ENCODE assay signal across 19 cellular contexts in genomic region chrX:63186137-63186536, GRCh38.
DNase-seq lines count a peak whose midpoint lies in the region; ATAC-seq, FAIRE-seq and TF ChIP-seq lines count a peak whose summit lies in the region.
"Had no signal": no experiment of that assay in that cellular context is flagged by ENCODE, and none has a peak within 500 bp of the region (broad histone marks: within the 10 kb centered on the region; RNA-seq: fewer than 3 reads in every experiment).

No MANE protein-coding gene starts in this region.

- H3K4me1 ChIP-seq in ACC112 (ENCODE audit: control insufficient read depth, insufficient read depth, low read length, unreplicated experiment): no peaks in the 10 kb centered on the region
- peaks cover 4 to 11% of the 10 kb centered on the region in 2 experiments for H3K4me1 ChIP-seq in HCT116 (ENCODE audit: control insufficient read depth in 1 of 2, insufficient read depth in 2 of 2, low read length in 2 of 2)
- H3K4me1 ChIP-seq in HAP-1: no peaks in the 10 kb centered on the region
- H3K4me1 ChIP-seq: BE2C had no signal

- POLR2A ChIA-PET in HCT116 (lab: Charles Lee): no interaction called here

- H3K4me3 ChIP-seq in ACC112 (ENCODE audit: low read depth, low read length): no peak overlapping the region
- H3K4me3 ChIP-seq in HCT116 (replicated peaks in 1 of 2; ENCODE audit: low read depth in 1 of 2, low read length in 2 of 2): peak overlapping the region; percentile 11 to 45; a peak in 3 of 4 replicates
- H3K4me3 ChIP-seq in bronchial epithelial cell (ENCODE audit: low read depth, low read length): no peak overlapping the region
- H3K4me3 ChIP-seq in HAP-1: no peak overlapping the region
- H3K4me3 ChIP-seq: GM23338 had no signal

- H3K79me2 ChIP-seq in ACC112 (ENCODE audit: control insufficient read depth, insufficient read depth, low read length, unreplicated experiment) (no peaks in the 10 kb centered on the region), HCT116 (ENCODE audit: insufficient read depth, low read length) (no peaks in the 10 kb centered on the region)

- DNase-seq in HCT116 (ENCODE audit: low read depth, low spot score) (peak; percentile 55), NAMALWA (ENCODE audit: low spot score) (peak; percentile 2), bronchial epithelial cell (ENCODE audit: low read depth) (peak; percentile 10), inferior parietal cortex (ENCODE audit: extremely low spot score) (no peak), HAP-1 (ENCODE audit: low spot score in 2 of 2) (no peak)
- DNase-seq in stimulated activated CD4-positive, alpha-beta T cell treated with anti-CD3 and anti-CD28 coated beads, Interleukin-2, amount 100 ng/mL, for 24 hours: no peak
- DNase-seq: BE2C; CD8-positive, alpha-beta memory T cell; NCI-H1092; NCI-H345; NCI-H526 treated with DMSO at 0.1 percent for 48 hours; NK-92 treated with Interleukin-12 subunit alpha and Interleukin-12 subunit beta, amount 100 ng/mL, for 24 hours; SIG-M5; T-helper 2 cell had no signal

- FAIRE-seq in bronchial epithelial cell (lab: Jason Lieb, UNC): no peak
- FAIRE-seq: GM12891, GM19239 had no signal

- 0 out of 6 replicates have a peak, but pooled peaks of 2 of the 3 experiments have one; percentile 9 for TF ChIP-seq CTCF in HCT116 (IDR thresholded peaks at IDR 0.05 in 2 of 3, conservative IDR thresholded peaks at IDR 0.05 in 1 of 3; ENCODE audit: borderline replicate concordance in 1 of 3, insufficient read depth in 1 of 3, low read depth in 2 of 3, low read length in 2 of 3)
- TF ChIP-seq CTCF in bronchial epithelial cell (IDR thresholded peaks at IDR 0.05; ENCODE audit: insufficient read depth, low read length, severe bottlenecking): no peak

- H3K9me3 ChIP-seq in HCT116 (ENCODE audit: control insufficient read depth in 1 of 2, insufficient read depth in 1 of 2, low read depth in 1 of 2, low read length in 2 of 2) (no peaks in the 10 kb centered on the region), HAP-1 (peaks cover 3% of the 10 kb centered on the region; the same call in 1 of the 2 replicates)
- H3K9me3 ChIP-seq: BE2C had no signal

- TF ChIP-seq RAD21 in HCT116 (IDR thresholded peaks at IDR 0.05; ENCODE audit: low read depth): 0 out of 2 replicates have a peak, but pooled peaks have one; percentile 6

- peak overlapping the region; percentile 14 for H2AFZ ChIP-seq in ACC112 (ENCODE audit: low read length, unreplicated experiment)
- H2AFZ ChIP-seq in HCT116 (ENCODE audit: low read depth, low read length, poor library complexity, severe bottlenecking): peak overlapping the region; percentile 78
- H2AFZ ChIP-seq: GM23338 had no signal

- ATAC-seq in HCT116 (peak; percentile 88), GM18520 (IDR thresholded peaks at IDR 0.05; ENCODE audit: unreplicated experiment) (no peak)
- ATAC-seq: GM23338 had no signal

- CTCF ChIA-PET in HCT116 (lab: Charles Lee): interaction anchor here (1.2 kb wide), 1 partner anchor 320 kb away, joined by 5 read pairs; no protein-coding TSS in a partner anchor

- H3K27ac ChIP-seq in ACC112 (ENCODE audit: low read depth, low read length) (no peak overlapping the region), HCT116 (ENCODE audit: low read depth, low read length) (no peak overlapping the region)

- no peaks in the 10 kb centered on the region for H3K27me3 ChIP-seq in ACC112 (ENCODE audit: insufficient read depth, low read length)
- no peaks in the 10 kb centered on the region for H3K27me3 ChIP-seq in HCT116 (ENCODE audit: insufficient read depth, low read length)
- H3K27me3 ChIP-seq in bronchial epithelial cell (ENCODE audit: control insufficient read depth, insufficient read depth, low read length): no peaks in the 10 kb centered on the region
- no peaks in the 10 kb centered on the region for H3K27me3 ChIP-seq in HAP-1 (ENCODE audit: low read depth)
- H3K27me3 ChIP-seq: BE2C had no signal

- no peak for TF ChIP-seq POLR2A in HCT116 (IDR thresholded peaks at IDR 0.05; ENCODE audit: borderline replicate concordance, extremely low read depth, insufficient read depth, insufficient read length)

- in situ Hi-C loops in HAP-1 (cut with MboI; ENCODE audit: low sequenced_read_pairs): no loop called here

- H4K20me1 ChIP-seq in HCT116 (ENCODE audit: insufficient read depth): no peaks in the 10 kb centered on the region

- H3K36me3 ChIP-seq in ACC112 (ENCODE audit: insufficient read depth, low read length): no peaks in the 10 kb centered on the region
- no peaks in the 10 kb centered on the region for H3K36me3 ChIP-seq in HCT116 (ENCODE audit: control insufficient read depth in 1 of 2, insufficient read depth in 2 of 2, low read length in 2 of 2)
- H3K36me3 ChIP-seq in bronchial epithelial cell (ENCODE audit: control insufficient read depth, insufficient read depth, low read length): no peaks in the 10 kb centered on the region
- no peaks in the 10 kb centered on the region for H3K36me3 ChIP-seq in HAP-1 (replicated peaks)
- H3K36me3 ChIP-seq: BE2C had no signal

- intact Hi-C loops in HCT116 (cut with micrococcal nuclease): no loop called here

- no peak overlapping the region for H3K9ac ChIP-seq in HCT116 (ENCODE audit: low read length)

- BruUV-seq in HCT116 (replicated peaks; lab: Mats Ljungman, UMichigan): no TSS peak

- H3K9me2 ChIP-seq in HCT116 (ENCODE audit: insufficient read depth): no peaks in the 10 kb centered on the region

- peak overlapping the region; percentile 71 for H3K4me2 ChIP-seq in HCT116 (ENCODE audit: low read length)
- H3K4me2 ChIP-seq: GM23338 had no signal

- RAD21 ChIA-PET in HCT116 (lab: Charles Lee; ENCODE audit: low non-redundant PET in 1 of 2, low total read pairs in 2 of 2, uncharacterized antibody in 2 of 2, unreplicated experiment in 2 of 2): no interaction called here

TF ChIP-seq in HCT116, 20 proteins besides CTCF, POLR2A, EP300 and RAD21:
- TF ChIP-seq, protein P1, sequence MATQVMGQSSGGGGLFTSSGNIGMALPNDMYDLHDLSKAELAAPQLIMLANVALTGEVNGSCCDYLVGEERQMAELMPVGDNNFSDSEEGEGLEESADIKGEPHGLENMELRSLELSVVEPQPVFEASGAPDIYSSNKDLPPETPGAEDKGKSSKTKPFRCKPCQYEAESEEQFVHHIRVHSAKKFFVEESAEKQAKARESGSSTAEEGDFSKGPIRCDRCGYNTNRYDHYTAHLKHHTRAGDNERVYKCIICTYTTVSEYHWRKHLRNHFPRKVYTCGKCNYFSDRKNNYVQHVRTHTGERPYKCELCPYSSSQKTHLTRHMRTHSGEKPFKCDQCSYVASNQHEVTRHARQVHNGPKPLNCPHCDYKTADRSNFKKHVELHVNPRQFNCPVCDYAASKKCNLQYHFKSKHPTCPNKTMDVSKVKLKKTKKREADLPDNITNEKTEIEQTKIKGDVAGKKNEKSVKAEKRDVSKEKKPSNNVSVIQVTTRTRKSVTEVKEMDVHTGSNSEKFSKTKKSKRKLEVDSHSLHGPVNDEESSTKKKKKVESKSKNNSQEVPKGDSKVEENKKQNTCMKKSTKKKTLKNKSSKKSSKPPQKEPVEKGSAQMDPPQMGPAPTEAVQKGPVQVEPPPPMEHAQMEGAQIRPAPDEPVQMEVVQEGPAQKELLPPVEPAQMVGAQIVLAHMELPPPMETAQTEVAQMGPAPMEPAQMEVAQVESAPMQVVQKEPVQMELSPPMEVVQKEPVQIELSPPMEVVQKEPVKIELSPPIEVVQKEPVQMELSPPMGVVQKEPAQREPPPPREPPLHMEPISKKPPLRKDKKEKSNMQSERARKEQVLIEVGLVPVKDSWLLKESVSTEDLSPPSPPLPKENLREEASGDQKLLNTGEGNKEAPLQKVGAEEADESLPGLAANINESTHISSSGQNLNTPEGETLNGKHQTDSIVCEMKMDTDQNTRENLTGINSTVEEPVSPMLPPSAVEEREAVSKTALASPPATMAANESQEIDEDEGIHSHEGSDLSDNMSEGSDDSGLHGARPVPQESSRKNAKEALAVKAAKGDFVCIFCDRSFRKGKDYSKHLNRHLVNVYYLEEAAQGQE (IDR thresholded peaks at IDR 0.05; ENCODE audit: low read depth): no peak
- TF ChIP-seq FOSL1 (IDR thresholded peaks at IDR 0.05; ENCODE audit: low read depth) (peak; percentile 41), CEBPB (IDR thresholded peaks at IDR 0.05; ENCODE audit: low read depth) (0 out of 2 replicates have a peak, but pooled peaks have one; percentile 22), ELF1 (IDR thresholded peaks at IDR 0.05; ENCODE audit: borderline replicate concordance, low read depth) (peak; percentile 15; the same call in 1 of the 2 replicates), SRF (IDR thresholded peaks at IDR 0.05; ENCODE audit: low read depth) (no peak), SIN3A (IDR thresholded peaks at IDR 0.05; ENCODE audit: low read depth) (no peak), POLR2AphosphoS5 (IDR thresholded peaks at IDR 0.05; ENCODE audit: low read depth, low read length) (no peak), CBX3 (IDR thresholded peaks at IDR 0.05; ENCODE audit: low read depth) (no peak), EGR1 (IDR thresholded peaks at IDR 0.05; ENCODE audit: low read depth) (no peak), ZFX (IDR thresholded peaks at IDR 0.05) (no peak), EZH2 (IDR thresholded peaks at IDR 0.05) (no peak), YY1 (IDR thresholded peaks at IDR 0.05; ENCODE audit: extremely low read depth, insufficient replicate concordance, low read depth, low read length) (no peak)
- TF ChIP-seq, protein P2, sequence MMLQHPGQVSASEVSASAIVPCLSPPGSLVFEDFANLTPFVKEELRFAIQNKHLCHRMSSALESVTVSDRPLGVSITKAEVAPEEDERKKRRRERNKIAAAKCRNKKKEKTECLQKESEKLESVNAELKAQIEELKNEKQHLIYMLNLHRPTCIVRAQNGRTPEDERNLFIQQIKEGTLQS (IDR thresholded peaks at IDR 0.05): no peak

Comparison
In these comparisons a context has a peak if more than half of its experiments do, and no peak if none do; other contexts are left out.
1. H3K4me3 ChIP-seq: peak in HCT116 (2 of 2); none in ACC112 (single experiment), bronchial epithelial cell (single experiment) and HAP-1 (single experiment).
2. DNase-seq: peak in HCT116 (single experiment), NAMALWA (single experiment) and bronchial epithelial cell (single experiment); none in stimulated activated CD4-positive, alpha-beta T cell treated with anti-CD3 and anti-CD28 coated beads, Interleukin-2, amount 100 ng/mL, for 24 hours (0 of 2), inferior parietal cortex (single experiment) and HAP-1 (0 of 2).